Comparison of ENCODE assay signal across 8 cellular contexts in genomic region chr9:95317119-95317892, GRCh38. TPM values are rescaled to one million over a fixed set of nuclear protein-coding genes. Genes with fewer than 3 reads are reported as not detected.
DNase-seq lines count a peak whose midpoint lies in the region; ATAC-seq and TF ChIP-seq lines count a peak whose summit lies in the region.

Gene FANCC, minus strand, starts transcription at chr9:95317709. Its CDS starts 68,418 bp downstream, at chr9:95249291.

- peaks cover 0 to 14% (median 7%) of the 10 kb centered on the region in 5 donors for H3K27me3 Mint-ChIP-seq in naive thymus-derived CD8-positive, alpha-beta T cell
- peaks cover 9 to 11% of the 10 kb centered on the region in 2 donors for H3K27me3 Mint-ChIP-seq in stimulated activated naive B cell treated with anti-CD40 and anti-IgM and Interleukin-4, amounts not matched to agents 10 μg/mL and 1 μg/mL and 100 μg/mL, for 72 hours

- H3K27ac ChIP-seq in DOHH2 (ENCODE audit: low read depth, low read length) (peak within 1 kb of the TSS; percentile 89), Karpas-422 (ENCODE audit: low read length) (no peak within 1 kb of the TSS; the same call in 1 of the 2 replicates), RWPE1 (peak within 1 kb of the TSS; percentile 100)

- no peak for TF ChIP-seq CTCF in DOHH2 (IDR thresholded peaks at IDR 0.05; ENCODE audit: low read depth, low read length, poor library complexity, severe bottlenecking)
- TF ChIP-seq CTCF in RWPE1 (conservative IDR thresholded peaks at IDR 0.05; ENCODE audit: low read depth) = no peak
- no peak for TF ChIP-seq CTCF in fibroblast of mammary gland (conservative IDR thresholded peaks at IDR 0.05; ENCODE audit: control insufficient read depth, insufficient read depth, low read depth, low read length)

- H4K20me1 ChIP-seq in DOHH2 (ENCODE audit: control insufficient read depth, insufficient read depth, low read depth, low read length) (no peaks in the 10 kb centered on the region), Karpas-422 (ENCODE audit: insufficient read depth, low read depth, low read length) (peaks cover 13% of the 10 kb centered on the region)

- POLR2A ChIA-PET in RWPE1 (lab: Yijun Ruan, JAX; ENCODE audit: low non-redundant PET) = no interaction called here
- POLR2A ChIA-PET in naive thymus-derived CD8-positive, alpha-beta T cell (lab: Charles Lee) = no interaction called here

- CTCF ChIA-PET in RWPE1 (lab: Yijun Ruan, JAX) = interaction anchor here (0.7 kb wide), 1 partner anchor 929 kb away, joined by 3 read pairs; no protein-coding TSS in a partner anchor

- H3K4me1 Mint-ChIP-seq in naive thymus-derived CD8-positive, alpha-beta T cell = peaks cover 12 to 33% (median 25%) of the 10 kb centered on the region in 4 donors
- peaks cover 13 to 37% of the 10 kb centered on the region in 2 donors for H3K4me1 Mint-ChIP-seq in stimulated activated naive B cell treated with anti-CD40 and anti-IgM and Interleukin-4, amounts not matched to agents 10 μg/mL and 1 μg/mL and 100 μg/mL, for 72 hours

- peak within 1 kb of the TSS; percentile 93 for H3K4me3 ChIP-seq in DOHH2 (ENCODE audit: low read length)
- H3K4me3 ChIP-seq in Karpas-422 (ENCODE audit: low read length) = peak within 1 kb of the TSS; percentile 98
- peak within 1 kb of the TSS; percentile 85 for H3K4me3 ChIP-seq in fibroblast of mammary gland (ENCODE audit: control insufficient read depth, low read depth, low read length)

- H3K27me3 ChIP-seq in DOHH2 (ENCODE audit: control insufficient read depth, low read length) = no peaks in the 10 kb centered on the region
- H3K27me3 ChIP-seq in Karpas-422 (ENCODE audit: low read length) = no peaks in the 10 kb centered on the region

- H3K4me2 ChIP-seq in DOHH2 (ENCODE audit: low read length) (peak within 1 kb of the TSS; percentile 86), Karpas-422 (ENCODE audit: low read depth, low read length, poor library complexity, severe bottlenecking) (peak within 1 kb of the TSS; percentile 99)

- H3K9me2 ChIP-seq in DOHH2 (replicated peaks; ENCODE audit: control insufficient read depth, low read length) (no peaks in the 10 kb centered on the region), Karpas-422 (replicated peaks; ENCODE audit: insufficient read depth, low read length) (no peaks in the 10 kb centered on the region)

- H3F3A ChIP-seq in DOHH2 (ENCODE audit: control insufficient read depth, insufficient read depth) = 0 out of 2 replicates have a peak, but pooled peaks cover 6% of the 10 kb centered on the region

- H3K36me3 Mint-ChIP-seq in naive thymus-derived CD8-positive, alpha-beta T cell = no peaks in the 10 kb centered on the region
- no peaks in the 10 kb centered on the region for H3K36me3 Mint-ChIP-seq in stimulated activated naive B cell treated with anti-CD40 and anti-IgM and Interleukin-4, amounts not matched to agents 10 μg/mL and 1 μg/mL and 100 μg/mL, for 72 hours

- peak within 1 kb of the TSS; percentile 85 to 96 (median 94) for H3K4me3 Mint-ChIP-seq in naive thymus-derived CD8-positive, alpha-beta T cell
- H3K4me3 Mint-ChIP-seq in stimulated activated naive B cell treated with anti-CD40 and anti-IgM and Interleukin-4, amounts not matched to agents 10 μg/mL and 1 μg/mL and 100 μg/mL, for 72 hours = peak within 1 kb of the TSS; percentile 92 to 95

- H3K79me2 ChIP-seq in DOHH2 (ENCODE audit: control insufficient read depth, low read length) = peaks cover 42% of the 10 kb centered on the region
- no peaks in the 10 kb centered on the region for H3K79me2 ChIP-seq in Karpas-422 (ENCODE audit: low read length)

- ATAC-seq in GM21786 (IDR thresholded peaks at IDR 0.05; ENCODE audit: unreplicated experiment) = peak; percentile 68
- peak; percentile 79 to 87 for ATAC-seq in naive thymus-derived CD8-positive, alpha-beta T cell
- ATAC-seq in stimulated activated naive B cell treated with anti-CD40 and anti-IgM and Interleukin-4, amounts not matched to agents 10 μg/mL and 1 μg/mL and 100 μg/mL, for 72 hours (replicated peaks) = peak; percentile 85 to 88

- peak within 1 kb of the TSS; percentile 100 for H2AFZ ChIP-seq in Karpas-422 (ENCODE audit: low read length)

- DNase-seq in Karpas-422 (peak; percentile 95), RWPE1 (ENCODE audit: low spot score) (peak; percentile 93), fibroblast of mammary gland (ENCODE audit: low read depth) (peak; percentile 85)
- DNase-seq in activated T-helper 1 cell treated with anti-CD3 and anti-CD28 coated beads, Interleukin-2, amount 50 U/mL, for 16 hours (ENCODE audit: low read depth in 1 of 2, low spot score in 1 of 2) = peak; percentile 62 to 77
- peak; percentile 76 to 88 (median 84) for DNase-seq in naive thymus-derived CD8-positive, alpha-beta T cell
- peak; percentile 85 for DNase-seq in stimulated activated naive B cell treated with anti-CD40 and anti-IgM and Interleukin-4, amounts not matched to agents 10 μg/mL and 1 μg/mL and 100 μg/mL, for 72 hours

- peak within 1 kb of the TSS; percentile 98 for H3K9ac ChIP-seq in Karpas-422 (ENCODE audit: low read length)

- H3K4me1 ChIP-seq in DOHH2 (ENCODE audit: control insufficient read depth, low read length) = peaks cover 41% of the 10 kb centered on the region
- peaks cover 16% of the 10 kb centered on the region for H3K4me1 ChIP-seq in Karpas-422 (ENCODE audit: low read length)

- H3K9me3 Mint-ChIP-seq in naive thymus-derived CD8-positive, alpha-beta T cell = no peaks in the 10 kb centered on the region
- H3K9me3 Mint-ChIP-seq in stimulated activated naive B cell treated with anti-CD40 and anti-IgM and Interleukin-4, amounts not matched to agents 10 μg/mL and 1 μg/mL and 100 μg/mL, for 72 hours = no peaks in the 10 kb centered on the region

- H3K9me3 ChIP-seq in DOHH2 (ENCODE audit: control insufficient read depth, insufficient read depth, low read length) (no peaks in the 10 kb centered on the region), Karpas-422 (ENCODE audit: low read length) (no peaks in the 10 kb centered on the region)

- H3K27ac Mint-ChIP-seq in naive thymus-derived CD8-positive, alpha-beta T cell = peak within 1 kb of the TSS; percentile 84 to 95 (median 92)
- peak within 1 kb of the TSS; percentile 98 for H3K27ac Mint-ChIP-seq in stimulated activated naive B cell treated with anti-CD40 and anti-IgM and Interleukin-4, amounts not matched to agents 10 μg/mL and 1 μg/mL and 100 μg/mL, for 72 hours

- H3K36me3 ChIP-seq in DOHH2 (ENCODE audit: control insufficient read depth, low read length) = peaks cover 3% of the 10 kb centered on the region; the same call in 1 of the 2 replicates
- no peaks in the 10 kb centered on the region for H3K36me3 ChIP-seq in Karpas-422 (ENCODE audit: insufficient read depth, low read length)

RNA-seq across cellular contexts. Expression of gene FANCC, which starts in this region (rescaled TPM):
- 3.1 and 14.0 TPM in 2 replicates for total RNA-seq in Karpas-422 (2014; rRNA removed; shearing (Covaris generic); ENCODE audit: low replicate concordance)
- total RNA-seq in naive thymus-derived CD8-positive, alpha-beta T cell = 1 to 10 TPM; 5.8 to 8.0 TPM
- polyA plus RNA-seq in naive thymus-derived CD8-positive, alpha-beta T cell = 1 to 10 TPM; 3.3 to 5.9 (median 4.4) TPM
